22 cellular contexts compared by ENCODE assay signal in the genomic region with DNA sequence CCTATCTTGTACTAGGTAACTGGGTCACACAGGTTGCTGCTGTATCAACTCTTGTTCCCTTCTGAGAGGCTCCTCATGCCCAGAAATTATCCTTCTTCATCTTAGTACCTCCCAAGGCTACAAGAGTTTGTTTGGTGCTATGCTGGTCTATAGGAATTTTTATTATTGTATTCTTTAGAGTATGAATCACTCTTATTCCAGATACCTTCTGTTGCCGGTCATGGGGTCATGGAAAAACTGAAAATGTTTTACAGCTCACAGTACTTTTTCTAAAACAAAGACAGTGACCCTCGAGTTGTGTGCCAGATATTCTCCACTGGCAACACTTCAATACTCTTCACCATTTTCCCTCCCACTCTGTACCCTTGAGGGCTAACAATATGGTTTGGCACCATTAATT.
DNase-seq lines count a peak whose midpoint lies in the region; ATAC-seq, FAIRE-seq and TF ChIP-seq lines count a peak whose summit lies in the region.
"Had no signal": no experiment of that assay in that cellular context is flagged by ENCODE, and none has a peak within 500 bp of the region (broad histone marks: within the 10 kb centered on the region; RNA-seq: fewer than 3 reads in every experiment).

No MANE protein-coding gene starts in this region.

- dilution Hi-C loops in mammary epithelial cell (cut with HindIII; ENCODE audit: low sequenced_read_pairs), result no loop called here

- intact Hi-C loops in mammary epithelial cell (cut with micrococcal nuclease) (loop anchor here (5.0 kb wide), 1 partner anchor 713 kb away; no protein-coding TSS in a partner anchor), left ventricle myocardium inferior (cut with micrococcal nuclease) (no loop called here), kidney (cut with DNase I) (no loop called here)

- peaks cover 4% of the 10 kb centered on the region for H3K4me1 ChIP-seq in mammary epithelial cell (ENCODE audit: insufficient read depth, low read length)
- H3K4me1 ChIP-seq in mesenchymal stem cell (ENCODE audit: control insufficient read depth, insufficient read depth, low read depth, low read length), result no peaks in the 10 kb centered on the region
- H3K4me1 ChIP-seq in left ventricle myocardium inferior, result no peaks in the 10 kb centered on the region
- H3K4me1 ChIP-seq in kidney (ENCODE audit: control insufficient read depth in 1 of 2, insufficient read depth in 1 of 2, low read depth in 1 of 2, low read length in 2 of 2), result no peaks in the 10 kb centered on the region
- H3K4me1 ChIP-seq: ascending aorta, heart right ventricle, Peyer's patch had no signal

- no peak for FAIRE-seq in kidney (lab: Jason Lieb, UNC)
- FAIRE-seq: K562, TTC549 had no signal

- no peak overlapping the region for H2AFZ ChIP-seq in mammary epithelial cell (ENCODE audit: low read depth, low read length)
- no peak overlapping the region for H2AFZ ChIP-seq in mesenchymal stem cell (ENCODE audit: low read depth, low read length)

- H3K9me3 ChIP-seq in mammary epithelial cell (replicated peaks; ENCODE audit: insufficient read depth, low read length) (no peaks in the 10 kb centered on the region), mesenchymal stem cell (ENCODE audit: control insufficient read depth, low read length) (no peaks in the 10 kb centered on the region), left ventricle myocardium inferior (replicated peaks) (peaks cover 15% of the 10 kb centered on the region), kidney (ENCODE audit: control insufficient read depth in 1 of 2, low read length in 2 of 2) (no peaks in the 10 kb centered on the region)
- H3K9me3 ChIP-seq: ascending aorta, Peyer's patch had no signal

- H2BK12ac ChIP-seq in mesenchymal stem cell (ENCODE audit: low read length in 2 of 2), result no peak overlapping the region

- ATAC-seq in GM21825 (IDR thresholded peaks at IDR 0.05; ENCODE audit: unreplicated experiment), result no peak
- ATAC-seq: K562, right cardiac atrium had no signal

- H3K36me3 ChIP-seq in mammary epithelial cell (ENCODE audit: insufficient read depth, low read length), result no peaks in the 10 kb centered on the region
- H3K36me3 ChIP-seq in mesenchymal stem cell (ENCODE audit: control insufficient read depth in 1 of 2, insufficient read depth in 2 of 2, low read depth in 1 of 2, low read length in 2 of 2), result no peaks in the 10 kb centered on the region
- H3K36me3 ChIP-seq in left ventricle myocardium inferior, result no peaks in the 10 kb centered on the region
- H3K36me3 ChIP-seq in kidney (ENCODE audit: control insufficient read depth in 1 of 2, insufficient read depth in 2 of 2, low read length in 2 of 2), result no peaks in the 10 kb centered on the region
- H3K36me3 ChIP-seq: ascending aorta, heart right ventricle, Peyer's patch had no signal

- H3K27me3 ChIP-seq in mammary epithelial cell (ENCODE audit: insufficient read depth, low read length) (no peaks in the 10 kb centered on the region), mesenchymal stem cell (ENCODE audit: control insufficient read depth in 1 of 2, insufficient read depth in 1 of 2, low read length in 2 of 2) (no peaks in the 10 kb centered on the region), left ventricle myocardium inferior (ENCODE audit: low read depth) (peaks cover 10% of the 10 kb centered on the region)
- H3K27me3 ChIP-seq: ascending aorta, heart right ventricle, Peyer's patch had no signal

- H3K9ac ChIP-seq in mammary epithelial cell (ENCODE audit: insufficient read depth, low read length) (no peak overlapping the region), mesenchymal stem cell (ENCODE audit: low read length) (peak overlapping the region; percentile 59), kidney (ENCODE audit: low read length in 2 of 2) (no peak overlapping the region)

- H3K4ac ChIP-seq in mesenchymal stem cell (ENCODE audit: low read depth in 1 of 2, low read length in 2 of 2), result no peak overlapping the region

- H3K18ac ChIP-seq in mesenchymal stem cell (ENCODE audit: low read depth in 1 of 2, low read length in 2 of 2), result no peak overlapping the region

- no peak overlapping the region for H4K8ac ChIP-seq in mesenchymal stem cell (ENCODE audit: low read length)

- CTCF ChIA-PET in mammary epithelial cell (lab: Charles Lee; ENCODE audit: low non-redundant PET), result no interaction called here

- no peak overlapping the region for H3K23ac ChIP-seq in mesenchymal stem cell (ENCODE audit: low read length in 2 of 2)

- BruUV-seq in mammary epithelial cell (replicated peaks; lab: Mats Ljungman, UMichigan), result no TSS peak

- H3K79me2 ChIP-seq in mammary epithelial cell (ENCODE audit: insufficient read depth, low read length), result no peaks in the 10 kb centered on the region

- H3K27ac ChIP-seq in mammary epithelial cell (ENCODE audit: insufficient read depth, low read depth, low read length), result peak overlapping the region; percentile 30
- H3K27ac ChIP-seq in mesenchymal stem cell (ENCODE audit: low read length, poor library complexity, severe bottlenecking), result no peak overlapping the region
- no peak overlapping the region for H3K27ac ChIP-seq in left ventricle myocardium inferior (replicated peaks)
- no peak overlapping the region for H3K27ac ChIP-seq in kidney (ENCODE audit: low read depth in 2 of 2, low read length in 2 of 2)
- H3K27ac ChIP-seq: ascending aorta, epithelial cell of prostate, heart right ventricle, Peyer's patch had no signal

- H3K4me2 ChIP-seq in mammary epithelial cell (ENCODE audit: insufficient read depth, low read depth, low read length) (no peak overlapping the region), mesenchymal stem cell (ENCODE audit: low read length, poor library complexity, severe bottlenecking) (no peak overlapping the region)

- no peak for TF ChIP-seq CTCF in mammary epithelial cell (conservative IDR thresholded peaks at IDR 0.05 in 1 of 2, IDR thresholded peaks at IDR 0.05 in 1 of 2; ENCODE audit: extremely low read depth in 1 of 2, insufficient read depth in 1 of 2, low read depth in 1 of 2, low read length in 2 of 2)
- no peak for TF ChIP-seq CTCF in left ventricle myocardium inferior (IDR thresholded peaks at IDR 0.05; ENCODE audit: borderline replicate concordance)
- TF ChIP-seq CTCF in kidney (IDR thresholded peaks at IDR 0.05; ENCODE audit: borderline replicate concordance, extremely low read depth, insufficient read depth), result no peak

- H2BK120ac ChIP-seq in mesenchymal stem cell (ENCODE audit: low read depth, low read length), result no peak overlapping the region

- WGBS in mammary epithelial cell (ENCODE audit: low coverage, missing lambda C conversion rate), result 15% methylated on average over 2 of the region's 2 CpGs
- 36% methylated on average over 2 of the region's 2 CpGs for WGBS in mesenchymal stem cell

- no peak overlapping the region for H4K91ac ChIP-seq in mesenchymal stem cell (ENCODE audit: low read length)

- DNase-seq in AG20443 (ENCODE audit: low spot score) (peak; percentile 37), LHCN-M2 (ENCODE audit: low read depth) (peak; percentile 83), mammary epithelial cell (no peak), mesenchymal stem cell (no peak), left ventricle myocardium inferior (no peak), DMS 273 treated with DMSO at 0.1 percent for 48 hours (lab: John Stamatoyannopoulos, UW) (no peak), kidney (no peak)
- DNase-seq: activated CD4-positive, alpha-beta T cell treated with anti-CD3 and anti-CD28 coated beads, Interleukin-2, amount 10 ng/mL, durations not matched to agents 24 days and 14 days; activated naive CD4-positive, alpha-beta T cell; CD4-positive, alpha-beta memory T cell; heart right ventricle; islet precursor cell; NCI-H1105; NCI-H2171; NCI-H748 treated with DMSO at 0.1 percent for 48 hours; Peyer's patch; right cardiac atrium had no signal

- H3K14ac ChIP-seq in mesenchymal stem cell (ENCODE audit: low read length in 2 of 2), result no peak overlapping the region

- no peak overlapping the region for H2BK5ac ChIP-seq in mesenchymal stem cell (ENCODE audit: low read depth, low read length, poor library complexity, severe bottlenecking)

- no peaks in the 10 kb centered on the region for H3K79me1 ChIP-seq in mesenchymal stem cell (replicated peaks; ENCODE audit: low read length, poor library complexity, severe bottlenecking)

- H4K20me1 ChIP-seq in mammary epithelial cell (ENCODE audit: insufficient read depth, low read length), result no peaks in the 10 kb centered on the region

- H3K4me3 ChIP-seq in mammary epithelial cell (replicated peaks in 1 of 3; ENCODE audit: insufficient read depth in 1 of 3, low read depth in 2 of 3, low read length in 3 of 3) (no peak overlapping the region), mesenchymal stem cell (ENCODE audit: insufficient read depth in 1 of 2, low read depth in 1 of 2, low read length in 2 of 2) (peak overlapping the region in 1 of 2 experiments; percentile 46), left ventricle myocardium inferior (no peak overlapping the region), kidney (ENCODE audit: low read length in 2 of 2) (no peak overlapping the region)
- H3K4me3 ChIP-seq: ascending aorta, heart right ventricle, K562, Peyer's patch had no signal

- no peak overlapping the region for H2BK15ac ChIP-seq in mesenchymal stem cell (ENCODE audit: low read depth, poor library complexity, severe bottlenecking)

- H2AK5ac ChIP-seq in mesenchymal stem cell (ENCODE audit: low read length, severe bottlenecking), result no peak overlapping the region

- in situ Hi-C loops in mammary epithelial cell (cut with MboI; ENCODE audit: low sequenced_read_pairs in 2 of 2), result no loop called here

Comparison
In these comparisons a context has a peak if more than half of its experiments do, and no peak if none do; other contexts are left out.
1. DNase-seq: peak in AG20443 (single experiment) and LHCN-M2 (single experiment); none in mammary epithelial cell (single experiment), mesenchymal stem cell (single experiment), left ventricle myocardium inferior (single experiment), DMS 273 treated with DMSO at 0.1 percent for 48 hours (single experiment) and kidney (single experiment).